1 cellular context compared by ENCODE assay signal in the genomic region with DNA sequence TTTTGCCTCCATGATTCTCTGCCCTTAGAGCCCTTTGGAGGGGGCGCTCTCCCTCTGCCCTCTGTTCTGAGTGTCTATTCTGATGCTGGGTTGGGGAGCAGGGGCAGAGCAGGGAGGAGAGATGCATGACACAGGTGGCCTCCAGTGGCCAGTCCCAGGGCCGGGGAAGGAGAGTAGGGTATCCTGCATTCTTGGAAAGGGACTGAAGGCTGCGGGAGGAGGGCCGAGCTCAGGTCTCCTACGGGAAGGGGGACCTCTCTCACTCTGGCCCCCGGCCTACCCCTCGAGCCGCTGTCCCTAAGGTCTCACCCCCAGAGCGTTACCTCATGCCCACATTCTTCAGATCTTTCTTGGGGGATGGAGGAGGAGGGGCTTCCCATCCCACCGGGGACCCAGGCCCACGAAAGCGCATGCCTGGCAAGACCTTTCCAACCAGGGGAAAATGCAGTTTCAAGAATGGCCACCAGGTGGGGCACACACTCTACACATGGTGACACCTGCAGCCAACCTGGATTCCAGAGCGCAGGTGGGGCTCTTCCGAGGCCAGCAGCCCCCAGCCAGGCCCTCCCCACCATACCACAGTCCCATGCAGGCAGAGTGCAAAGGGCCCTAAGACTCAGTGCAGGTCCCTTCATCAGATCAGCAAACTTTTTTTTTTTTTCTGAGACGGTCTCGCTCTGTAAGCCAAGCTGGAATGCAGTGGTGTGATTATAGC.
TF ChIP-seq lines count a peak whose summit lies in the region.

No MANE protein-coding gene starts in this region.

TF ChIP-seq in H1, 55 proteins besides CTCF, POLR2A, EP300 and RAD21:
- TF ChIP-seq TCF12 (IDR thresholded peaks at IDR 0.05; ENCODE audit: low read depth, low read length) (peak; percentile 63; the same call in 1 of the 2 replicates), BRCA1 (IDR thresholded peaks at IDR 0.05; ENCODE audit: low read depth, low read length) (no peak), GABPA (IDR thresholded peaks at IDR 0.05; ENCODE audit: borderline replicate concordance, insufficient read depth, low read length) (peak; percentile 39; the same call in 1 of the 2 replicates), HDAC6 (IDR thresholded peaks at IDR 0.05; ENCODE audit: low read depth, low read length) (no peak), TEAD4 (IDR thresholded peaks at IDR 0.05; ENCODE audit: low read depth, low read length) (peak; percentile 79), SUZ12 (IDR thresholded peaks at IDR 0.05; ENCODE audit: low read length) (no peak), CTBP2 (IDR thresholded peaks at IDR 0.05; ENCODE audit: borderline replicate concordance, insufficient read depth, insufficient read length, low read length) (no peak), MAX (IDR thresholded peaks at IDR 0.05) (peak; percentile 45; the same call in 1 of the 2 replicates)
